In genomic region chr18:4454548-4455112, GRCh38 we compare ENCODE assay signal across 1 cellular context.
TF ChIP-seq lines count a peak whose summit lies in the region.

No MANE protein-coding gene starts in this region.

TF ChIP-seq in WTC11, 78 proteins besides CTCF, POLR2A, EP300 and RAD21 (continued from another document):
- TF ChIP-seq PRDM15 (CRISPR knock-in tag; IDR thresholded peaks at IDR 0.05): no peak
- TF ChIP-seq HMGXB4 (CRISPR knock-in tag; IDR thresholded peaks at IDR 0.05): no peak
- TF ChIP-seq IRF1 (CRISPR knock-in tag; IDR thresholded peaks at IDR 0.05): no peak
- TF ChIP-seq ATF6 (CRISPR knock-in tag; IDR thresholded peaks at IDR 0.05): no peak
